In the genomic region with DNA sequence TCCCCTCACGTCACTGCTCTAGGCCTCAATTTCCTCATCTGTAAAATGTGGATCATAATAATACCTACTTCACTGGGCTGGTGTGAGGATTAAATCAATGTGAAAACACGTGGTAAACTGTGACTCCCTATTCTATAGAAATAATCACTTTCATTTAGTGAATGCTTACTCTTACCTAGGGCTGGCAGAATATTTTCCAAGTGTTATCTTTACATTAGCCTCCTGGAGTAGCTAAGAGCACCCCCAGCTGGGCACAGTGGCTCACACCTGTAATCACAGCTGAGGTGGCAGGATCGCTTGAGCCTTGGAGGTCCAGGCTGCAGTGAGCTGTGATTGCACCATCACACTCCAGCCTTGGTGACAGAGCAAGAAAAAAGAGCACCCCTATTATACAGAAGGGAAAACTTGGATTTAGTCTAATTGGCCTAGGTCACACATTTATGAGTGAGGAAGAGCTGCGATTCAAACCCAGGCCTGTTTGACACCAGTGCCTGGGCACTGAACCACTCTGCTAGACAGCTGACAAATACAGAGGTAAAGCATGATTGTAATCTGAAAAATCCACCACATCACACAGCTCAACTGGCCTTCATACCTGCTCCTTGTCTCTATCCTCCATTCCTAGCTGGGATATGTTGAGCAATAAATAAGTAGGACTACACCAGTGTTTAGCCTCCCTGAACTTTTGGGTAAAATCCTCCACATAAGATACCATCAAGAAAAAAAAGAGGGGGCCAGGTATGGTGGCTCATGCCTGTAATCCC, we compare ENCODE assay signal across 8 cellular contexts. TPM values are rescaled to one million over a fixed set of nuclear protein-coding genes. Genes with fewer than 3 reads are reported as not detected.
DNase-seq lines count a peak whose midpoint lies in the region; ATAC-seq, FAIRE-seq and TF ChIP-seq lines count a peak whose summit lies in the region.

No MANE protein-coding gene starts in this region.

- peak in 1 of 2 donors; percentile 21 for ATAC-seq in activated naive CD4-positive, alpha-beta T cell treated with anti-CD3 and anti-CD28 coated beads, Interleukin-2, amount 50 U/mL, for 72 hours
- ATAC-seq in GM19397 (IDR thresholded peaks at IDR 0.05; ENCODE audit: unreplicated experiment) = no peak

- H3K27ac Mint-ChIP-seq in activated naive CD4-positive, alpha-beta T cell treated with anti-CD3 and anti-CD28 coated beads, Interleukin-2, amount 50 U/mL, for 72 hours = peak overlapping the region; percentile 72 to 79

- no peak for TF ChIP-seq EP300 in transverse colon (IDR thresholded peaks at IDR 0.05; ENCODE audit: low read depth)

- H3K27ac ChIP-seq in layer of hippocampus (ENCODE audit: low read depth, low read length) = peak overlapping the region; percentile 46
- peak overlapping the region in 3 of 4 donors; percentile 76 to 91 (median 89) for H3K27ac ChIP-seq in transverse colon

- TF ChIP-seq CTCF in NB4 (IDR thresholded peaks at IDR 0.05; ENCODE audit: low read depth, low read length) = no peak
- peak in 2 of 5 experiments; percentile 9 to 24 for TF ChIP-seq CTCF in transverse colon (IDR thresholded peaks at IDR 0.05)

- H3K4me3 ChIP-seq in NB4 (ENCODE audit: low read depth, low read length) (peak overlapping the region; percentile 65), transverse colon (peak overlapping the region in 1 of 4 donors; percentile 63)

- H3K36me3 Mint-ChIP-seq in activated naive CD4-positive, alpha-beta T cell treated with anti-CD3 and anti-CD28 coated beads, Interleukin-2, amount 50 U/mL, for 72 hours = no peaks in the 10 kb centered on the region

- in situ Hi-C loops in transverse colon (cut with MboI; ENCODE audit: low pct_ligation_motif_present in 1 of 4, low pct_unique_long_range_greater_than_20kb in 1 of 4, low sequenced_read_pairs in 3 of 4) = no loop called here

- no peaks in the 10 kb centered on the region for H3K9me3 Mint-ChIP-seq in activated naive CD4-positive, alpha-beta T cell treated with anti-CD3 and anti-CD28 coated beads, Interleukin-2, amount 50 U/mL, for 72 hours

- no peaks in the 10 kb centered on the region for H3K9me3 ChIP-seq in transverse colon

- intact Hi-C loops in transverse colon (cut with DNase I; ENCODE audit: low total_unique reads) = loop anchor here (5.0 kb wide), 1 partner anchor 227 kb away; a partner anchor contains a TSS

- no peak for TF ChIP-seq POLR2A in NB4 (IDR thresholded peaks at IDR 0.05; ENCODE audit: extremely low read depth, insufficient read length)
- TF ChIP-seq POLR2A in transverse colon (IDR thresholded peaks at IDR 0.05) = no peak
- no peak for TF ChIP-seq POLR2A in H54 (IDR thresholded peaks at IDR 0.05; ENCODE audit: low read depth, low read length)

- H3K4me1 ChIP-seq in transverse colon = peaks cover 9 to 29% (median 16%) of the 10 kb centered on the region in 4 donors

- no peak for FAIRE-seq in H54 (lab: Jason Lieb, UNC)

- WGBS in transverse colon (ENCODE audit: low coverage in 1 of 2), 2 donors = 15 to 42% methylated on average over 2 to 4 of the region's 4 CpGs

- no peaks in the 10 kb centered on the region for H3K27me3 ChIP-seq in layer of hippocampus (ENCODE audit: control insufficient read depth, insufficient read depth, low read length)
- no peaks in the 10 kb centered on the region for H3K27me3 ChIP-seq in transverse colon

- DNase-seq in DMS53 treated with DMSO at 0.1 percent for 48 hours (lab: John Stamatoyannopoulos, UW; ENCODE audit: unreplicated experiment) = peak; percentile 6
- peak; percentile 26 for DNase-seq in NB4 (ENCODE audit: low read depth)
- no peak for DNase-seq in activated naive CD4-positive, alpha-beta T cell treated with anti-CD3 and anti-CD28 coated beads, Interleukin-2, amount 50 U/mL, for 72 hours (ENCODE audit: low spot score in 2 of 2)
- peak; percentile 23 for DNase-seq in transverse colon
- no peak for DNase-seq in H54 (ENCODE audit: insufficient read length, low spot score)
- DNase-seq in iPS-NIHi11 (ENCODE audit: low spot score) = no peak

- H3K36me3 ChIP-seq in transverse colon = no peaks in the 10 kb centered on the region

RNA-seq across cellular contexts. Expression of a gene that starts 1.4 kb away (rescaled TPM):
- 1 to 10 TPM; 3.1 TPM for total RNA-seq in activated naive CD4-positive, alpha-beta T cell treated with anti-CD3 and anti-CD28 coated beads, Interleukin-2, amount 50 U/mL, for 72 hours
- total RNA-seq in transverse colon = 10 to 100 TPM; 10.3 to 21.7 (median 14.5) TPM

RNA-seq across cellular contexts. Expression of a gene that starts 43.7 kb away (rescaled TPM):
- 10 to 100 TPM; 40.0 to 44.2 TPM for total RNA-seq in activated naive CD4-positive, alpha-beta T cell treated with anti-CD3 and anti-CD28 coated beads, Interleukin-2, amount 50 U/mL, for 72 hours
- 10 to 100 TPM in 3 of 4 donors, 1 to 10 TPM in 1; 8.6 to 21.3 (median 20.3) TPM for total RNA-seq in transverse colon

RNA-seq across cellular contexts. Expression of a gene that starts 44.9 kb away (rescaled TPM):
- total RNA-seq in activated naive CD4-positive, alpha-beta T cell treated with anti-CD3 and anti-CD28 coated beads, Interleukin-2, amount 50 U/mL, for 72 hours = 10 to 100 TPM; 13.7 to 16.3 TPM
- 10 to 100 TPM; 35.8 to 62.3 (median 46.6) TPM for total RNA-seq in transverse colon

Comparison
In these comparisons a context has a peak if more than half of its experiments do, and no peak if none do; other contexts are left out.
1. DNase-seq: peak in DMS53 treated with DMSO at 0.1 percent for 48 hours (single experiment), NB4 (single experiment) and transverse colon (single experiment); none in activated naive CD4-positive, alpha-beta T cell treated with anti-CD3 and anti-CD28 coated beads, Interleukin-2, amount 50 U/mL, for 72 hours (0 of 2), H54 (single experiment) and iPS-NIHi11 (single experiment).